ENCODE assay signal across 12 cellular contexts in the genomic region with DNA sequence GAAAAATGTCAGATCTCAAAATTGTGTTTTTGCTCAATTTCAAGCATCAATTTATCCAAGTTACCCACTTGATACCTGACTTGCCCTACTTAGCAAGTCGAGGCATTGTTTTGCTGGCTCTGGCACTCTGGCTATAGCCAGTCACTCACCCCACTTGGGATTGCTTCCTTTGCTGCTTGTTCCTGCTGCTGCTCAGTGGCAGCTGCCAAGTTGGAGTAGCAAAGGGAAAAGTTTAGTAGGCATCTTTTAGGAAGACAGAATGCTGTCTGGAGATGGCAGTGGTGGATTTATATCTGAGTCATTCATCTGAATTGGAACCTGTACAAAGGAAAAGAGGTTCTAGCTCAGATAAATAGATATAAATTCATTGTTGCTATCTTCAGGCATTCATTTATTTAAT. TPM values are rescaled to one million over a fixed set of nuclear protein-coding genes. Genes with fewer than 3 reads are reported as not detected.
DNase-seq lines count a peak whose midpoint lies in the region; ATAC-seq, FAIRE-seq and TF ChIP-seq lines count a peak whose summit lies in the region.
"Had no signal": no experiment of that assay in that cellular context is flagged by ENCODE, and none has a peak within 500 bp of the region (broad histone marks: within the 10 kb centered on the region; RNA-seq: fewer than 3 reads in every experiment).

No MANE protein-coding gene starts in this region.

- intact Hi-C loops in psoas muscle (cut with DNase I), result no loop called here

- no peak for FAIRE-seq in HTR-8/SVneo (lab: Jason Lieb, UNC)
- FAIRE-seq: frontal cortex had no signal

- H3K36me3 ChIP-seq in OCI-LY3 (replicated peaks; ENCODE audit: low read depth, low read length) (no peaks in the 10 kb centered on the region), psoas muscle (ENCODE audit: insufficient read depth in 1 of 2, low read depth in 1 of 2) (no peaks in the 10 kb centered on the region)
- H3K36me3 ChIP-seq: sigmoid colon had no signal

- no peaks in the 10 kb centered on the region for H3K9me3 ChIP-seq in OCI-LY3 (ENCODE audit: insufficient read depth, low read length)
- H3K9me3 ChIP-seq in psoas muscle, result no peaks in the 10 kb centered on the region
- H3K9me3 ChIP-seq: sigmoid colon had no signal

- no peaks in the 10 kb centered on the region for H4K20me1 ChIP-seq in OCI-LY3 (ENCODE audit: insufficient read depth, low read length)

- H2AFZ ChIP-seq in OCI-LY3 (ENCODE audit: low read depth, low read length), result peak overlapping the region; percentile 17; the same call in 1 of the 2 replicates

- no peaks in the 10 kb centered on the region for H3K27me3 ChIP-seq in OCI-LY3 (ENCODE audit: low read depth, low read length)
- H3K27me3 ChIP-seq in psoas muscle (ENCODE audit: insufficient read depth in 3 of 3, low read length in 2 of 3), result no peaks in the 10 kb centered on the region
- H3K27me3 ChIP-seq: sigmoid colon had no signal

- ATAC-seq in GM18517 (IDR thresholded peaks at IDR 0.05; ENCODE audit: unreplicated experiment) (peak; percentile 11), psoas muscle (peak; percentile 32 to 60 (median 48))
- ATAC-seq: Panc1 had no signal

- 13 to 16% (median 13%) methylated on average over 1 of the region's 1 CpG for WGBS in psoas muscle, 3 donors

- peak; percentile 45 for DNase-seq in fibroblast of gingiva (ENCODE audit: low read depth)
- no peak for DNase-seq in psoas muscle
- no peak for DNase-seq in AG08396 (ENCODE audit: low spot score)
- DNase-seq in HTR-8/SVneo (ENCODE audit: insufficient read length, low spot score), result no peak
- DNase-seq in NOMO-1 treated with dmso at 0.1 percent for 144 hours (lab: John Stamatoyannopoulos, UW; ENCODE audit: unreplicated experiment), result no peak
- DNase-seq: sigmoid colon had no signal

- H3K4me3 ChIP-seq in OCI-LY3 (ENCODE audit: low read length) (no peak overlapping the region), psoas muscle (no peak overlapping the region)
- H3K4me3 ChIP-seq: lung, sigmoid colon had no signal

- H3K27ac ChIP-seq in OCI-LY3 (ENCODE audit: low read length) (no peak overlapping the region), psoas muscle (no peak overlapping the region)
- H3K27ac ChIP-seq: sigmoid colon, VCaP had no signal

- H3K4me1 ChIP-seq in OCI-LY3 (ENCODE audit: low read length) (peaks cover 30% of the 10 kb centered on the region), psoas muscle (peaks cover 7% of the 10 kb centered on the region)

- no peaks in the 10 kb centered on the region for H3K79me2 ChIP-seq in OCI-LY3 (ENCODE audit: low read length)

- peak overlapping the region; percentile 38 for H3K4me2 ChIP-seq in OCI-LY3 (ENCODE audit: low read length)

- no peak overlapping the region for H3K9ac ChIP-seq in OCI-LY3 (ENCODE audit: low read length)

- TF ChIP-seq CTCF in OCI-LY3 (IDR thresholded peaks at IDR 0.05; ENCODE audit: low read depth, low read length) (no peak), psoas muscle (IDR thresholded peaks at IDR 0.05) (no peak)

RNA-seq across cellular contexts. Expression of a gene that starts 41.2 kb away (rescaled TPM):
- total RNA-seq in psoas muscle, result 10 to 100 TPM; 13.3 to 23.9 (median 19.6) TPM
- polyA plus RNA-seq in psoas muscle, result 10 to 100 TPM in 1 of 3 donors, 1 to 10 TPM in 2; 6.2 to 12.2 (median 9.0) TPM
